Comparison of ENCODE assay signal across 10 cellular contexts in the genomic region with DNA sequence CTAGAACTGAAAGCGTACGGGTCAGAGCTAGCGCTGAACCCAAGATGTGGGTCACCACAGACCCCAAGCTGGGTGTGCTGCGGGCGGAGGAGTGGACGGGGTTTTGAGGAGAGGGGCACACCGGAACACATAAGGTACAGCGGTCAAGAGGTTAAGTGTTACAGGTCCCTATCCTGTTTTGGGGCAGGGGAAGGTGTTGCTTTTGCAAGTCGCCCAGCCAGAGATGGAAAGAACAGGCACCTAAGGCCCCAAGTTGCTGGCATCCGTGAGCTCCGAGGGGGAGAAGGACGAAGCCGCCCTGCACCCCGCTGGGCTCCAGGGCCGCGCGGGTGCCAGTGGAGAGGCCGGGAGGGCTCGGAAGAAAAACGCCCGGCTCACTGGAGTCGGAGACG. TPM values are rescaled to one million over a fixed set of nuclear protein-coding genes. Genes with fewer than 3 reads are reported as not detected.
DNase-seq lines count a peak whose midpoint lies in the region; ATAC-seq, FAIRE-seq and TF ChIP-seq lines count a peak whose summit lies in the region.
"Had no signal": no experiment of that assay in that cellular context is flagged by ENCODE, and none has a peak within 500 bp of the region (broad histone marks: within the 10 kb centered on the region; RNA-seq: fewer than 3 reads in every experiment).

No MANE protein-coding gene starts in this region.

- H3K79me2 ChIP-seq in GM23248 (ENCODE audit: insufficient read depth) (no peaks in the 10 kb centered on the region), hepatocyte (no peaks in the 10 kb centered on the region)

- H3K9ac ChIP-seq in GM23248 = no peak overlapping the region

- H3K27me3 ChIP-seq in GM23248 (replicated peaks; ENCODE audit: insufficient read depth) (peaks cover 26% of the 10 kb centered on the region), hepatocyte (peaks cover 37% of the 10 kb centered on the region), sigmoid colon (peaks cover 0 to 20% (median 0%) of the 10 kb centered on the region in 3 donors)

- WGBS in GM23248 (ENCODE audit: low coverage in 1 of 2, low lambda C conversion rate in 2 of 2, missing lambda C conversion rate in 2 of 2), 2 experiments = 52 to 62% methylated on average over 19 to 23 of the region's 23 CpGs
- 59% methylated on average over 18 of the region's 23 CpGs for WGBS in hepatocyte (ENCODE audit: low lambda C conversion rate, missing lambda C conversion rate)
- WGBS in sigmoid colon, 2 donors = 45 to 52% methylated on average over 23 of the region's 23 CpGs

- H3K36me3 ChIP-seq in GM23248 (ENCODE audit: low read depth) = no peaks in the 10 kb centered on the region
- no peaks in the 10 kb centered on the region for H3K36me3 ChIP-seq in hepatocyte (replicated peaks; ENCODE audit: insufficient read depth, low read depth)
- no peaks in the 10 kb centered on the region for H3K36me3 ChIP-seq in sigmoid colon

- intact Hi-C loops in sigmoid colon (cut with DNase I) = loop anchor here (5.0 to 10.0 kb wide), 3 partner anchors 190 to 388 kb away; partner anchors contain the start of gene GNAQ

- H3K9me3 ChIP-seq in GM23248 (ENCODE audit: low read depth) (no peaks in the 10 kb centered on the region), hepatocyte (ENCODE audit: low read depth) (no peaks in the 10 kb centered on the region), sigmoid colon (no peaks in the 10 kb centered on the region)

- H3K4me3 ChIP-seq in GM23248 (peak overlapping the region; percentile 66; the same call in 1 of the 2 replicates), hepatocyte (peak overlapping the region; percentile 46), sigmoid colon (peak overlapping the region; percentile 49 to 69 (median 56))

- H3K36me3 Mint-ChIP-seq in activated naive CD8-positive, alpha-beta T cell = no peaks in the 10 kb centered on the region

- no peaks in the 10 kb centered on the region for H3K9me3 Mint-ChIP-seq in activated naive CD8-positive, alpha-beta T cell (ENCODE audit: low read depth)

- H2AFZ ChIP-seq in GM23248 (0 out of 2 replicates have a peak overlapping the region, but pooled peaks have one; percentile 64), hepatocyte (peak overlapping the region; percentile 67)

- TF ChIP-seq CTCF in hepatocyte (IDR thresholded peaks at IDR 0.05; ENCODE audit: poor library complexity) = no peak
- TF ChIP-seq CTCF in sigmoid colon (IDR thresholded peaks at IDR 0.05) = no peak
- TF ChIP-seq CTCF in D721Med (IDR thresholded peaks at IDR 0.05; ENCODE audit: insufficient read depth, missing control alignments) = no peak

- ATAC-seq in HG03342 (IDR thresholded peaks at IDR 0.05; ENCODE audit: unreplicated experiment) = no peak
- no peak for ATAC-seq in HG02642 (IDR thresholded peaks at IDR 0.05; ENCODE audit: poor library complexity, unreplicated experiment)
- ATAC-seq: SK-N-SH treated with all-trans-retinoic acid at 6 μM for 48 hours had no signal

- TF ChIP-seq EP300 in sigmoid colon (IDR thresholded peaks at IDR 0.05) = no peak

- H3K27me3 Mint-ChIP-seq in activated naive CD8-positive, alpha-beta T cell = peaks cover 22% of the 10 kb centered on the region

- peaks cover 12% of the 10 kb centered on the region for H3K4me1 Mint-ChIP-seq in activated naive CD8-positive, alpha-beta T cell (ENCODE audit: low read depth)

- no peaks in the 10 kb centered on the region for H4K20me1 ChIP-seq in GM23248 (ENCODE audit: insufficient read depth)
- no peaks in the 10 kb centered on the region for H4K20me1 ChIP-seq in hepatocyte (ENCODE audit: insufficient read depth, poor library complexity, severe bottlenecking)

- DNase-seq in GM23248 (no peak), hepatocyte (ENCODE audit: low spot score) (no peak), sigmoid colon (no peak), D721Med (ENCODE audit: insufficient read length, low spot score) (no peak), RKO (ENCODE audit: low spot score) (no peak)

- no peak for TF ChIP-seq POLR2A in sigmoid colon (IDR thresholded peaks at IDR 0.05)

- no peak for FAIRE-seq in D721Med (lab: Jason Lieb, UNC)

- H3K27ac Mint-ChIP-seq in activated naive CD8-positive, alpha-beta T cell = no peak overlapping the region

- in situ Hi-C loops in GM23248 (cut with MboI) = no loop called here

- peak overlapping the region; percentile 71 for H3K4me3 Mint-ChIP-seq in activated naive CD8-positive, alpha-beta T cell

- no peaks in the 10 kb centered on the region for H3K9me2 ChIP-seq in GM23248 (ENCODE audit: insufficient read depth)
- H3K9me2 ChIP-seq in hepatocyte (replicated peaks; ENCODE audit: insufficient read depth) = no peaks in the 10 kb centered on the region

- no peaks in the 10 kb centered on the region for H3F3A ChIP-seq in GM23248 (ENCODE audit: insufficient read depth)

- no peak overlapping the region for H3K27ac ChIP-seq in GM23248
- H3K27ac ChIP-seq in hepatocyte = no peak overlapping the region
- H3K27ac ChIP-seq in sigmoid colon = peak overlapping the region; percentile 61 to 78 (median 68)
- H3K27ac ChIP-seq: epithelial cell of prostate had no signal

- H3K4me1 ChIP-seq in GM23248 (ENCODE audit: insufficient read depth) (no peaks in the 10 kb centered on the region), hepatocyte (ENCODE audit: insufficient read depth) (peaks cover 3% of the 10 kb centered on the region), sigmoid colon (peaks cover 0 to 46% (median 26%) of the 10 kb centered on the region in 4 donors)

- H3K4me2 ChIP-seq in GM23248 (ENCODE audit: unreplicated experiment) (peak overlapping the region; percentile 56), hepatocyte (peak overlapping the region; percentile 94)

RNA-seq across cellular contexts. Expression of gene GNA14, which starts 0.9 kb away (rescaled TPM):
- 0.11 TPM in 1 of 2 replicates, not detected in the other for total RNA-seq in GM23248 (2014; rRNA removed; shearing (Covaris generic))
- polyA plus RNA-seq in GM23248 (2016; fragmentation: Nextera tagmentation; extraction: Ambion mirVana) (0.09 and 0.24 TPM in 2 replicates), hepatocyte (1.2 and 3.1 TPM in 2 replicates), sigmoid colon (1 to 10 TPM; 6.5 to 9.0 (median 7.8) TPM)
- total RNA-seq in hepatocyte (1.5 and 3.1 TPM in 2 replicates), sigmoid colon (10 to 100 TPM in 2 of 4 donors, 1 to 10 TPM in 2; 5.0 to 29.2 (median 10.0) TPM)

Comparison
In these comparisons a context has a peak if more than half of its experiments do, and no peak if none do; other contexts are left out.
1. H3K27ac ChIP-seq: peak in sigmoid colon (4 of 4); none in GM23248 (single experiment) and hepatocyte (single experiment).
2. Peak in every context shown above with its lines, with median percentiles within 50 percentile points of each other: H3K4me3 ChIP-seq.